Comparison of ENCODE assay signal across 17 cellular contexts in genomic region chr20:19317240-19318069, GRCh38.
DNase-seq lines count a peak whose midpoint lies in the region; ATAC-seq and TF ChIP-seq lines count a peak whose summit lies in the region.
"Had no signal": no experiment of that assay in that cellular context is flagged by ENCODE, and none has a peak within 500 bp of the region (broad histone marks: within the 10 kb centered on the region; RNA-seq: fewer than 3 reads in every experiment).

No MANE protein-coding gene starts in this region.

- H2BK5ac ChIP-seq in mesendoderm (ENCODE audit: low read length): no peak overlapping the region

- in situ Hi-C loops in GM13976 (cut with MboI; ENCODE audit: low sequenced_read_pairs, unreplicated experiment): no loop called here

- no peak overlapping the region for H2AK5ac ChIP-seq in mesendoderm (ENCODE audit: low read length)

- no peaks in the 10 kb centered on the region for H3K79me1 ChIP-seq in mesendoderm (ENCODE audit: low read length)

- intact Hi-C loops in lower lobe of right lung (cut with DNase I): no loop called here

- peak; percentile 65 for ATAC-seq in GM19395 (IDR thresholded peaks at IDR 0.05; ENCODE audit: unreplicated experiment)
- ATAC-seq in lower lobe of right lung: no peak
- ATAC-seq: body of pancreas had no signal

- DNase-seq in GM13976 (ENCODE audit: low spot score) (peak; percentile 33), RPMI7951 (ENCODE audit: low read depth) (peak; percentile 75), mesendoderm (peak; percentile 19), suprapubic skin (ENCODE audit: low spot score in 2 of 2) (no peak), NCI-H2227 treated with DMSO at 0.1 percent for 48 hours (lab: John Stamatoyannopoulos, UW) (no peak), T-helper 9 cell (no peak), lower lobe of right lung (no peak)
- DNase-seq: body of pancreas; dermis blood vessel endothelial cell; DMS79 treated with DMSO at 0.1 percent for 48 hours; left cardiac atrium; NCI-H2081 treated with DMSO at 0.1 percent for 48 hours; SJCRH30; stimulated activated CD4-positive, alpha-beta T cell treated with anti-CD3 and anti-CD28 coated beads, Interleukin-15, amount 100 ng/mL, for 24 hours had no signal

- no peak for TF ChIP-seq CTCF in GM13976 (IDR thresholded peaks at IDR 0.05; ENCODE audit: borderline replicate concordance, control extremely low read depth, extremely low read depth, insufficient read depth, missing control alignments)
- TF ChIP-seq CTCF in suprapubic skin (IDR thresholded peaks at IDR 0.05): no peak
- no peak for TF ChIP-seq CTCF in lower lobe of right lung (IDR thresholded peaks at IDR 0.05)

- no peak overlapping the region for H4K5ac ChIP-seq in mesendoderm (ENCODE audit: low read length)

- no peaks in the 10 kb centered on the region for H3K4me1 ChIP-seq in mesendoderm (ENCODE audit: control insufficient read depth, low read depth, low read length)
- peaks cover 15% of the 10 kb centered on the region for H3K4me1 ChIP-seq in suprapubic skin
- no peaks in the 10 kb centered on the region for H3K4me1 ChIP-seq in lower lobe of right lung
- H3K4me1 ChIP-seq: body of pancreas, prostate gland, SJCRH30 had no signal

- no peak overlapping the region for H3K23ac ChIP-seq in mesendoderm (ENCODE audit: low read length)

- H3K27me3 ChIP-seq in mesendoderm (ENCODE audit: insufficient read depth, low read length, poor library complexity): peaks cover 2% of the 10 kb centered on the region
- peaks cover 2% of the 10 kb centered on the region for H3K27me3 ChIP-seq in suprapubic skin
- H3K27me3 ChIP-seq in lower lobe of right lung (ENCODE audit: low read depth): no peaks in the 10 kb centered on the region
- H3K27me3 ChIP-seq: body of pancreas, hepatocyte, SJCRH30 had no signal

- H2BK120ac ChIP-seq in mesendoderm (ENCODE audit: low read depth, low read length): no peak overlapping the region

- H3K4ac ChIP-seq in mesendoderm (ENCODE audit: low read depth, low read length): no peak overlapping the region

- no peak for TF ChIP-seq EP300 in suprapubic skin (IDR thresholded peaks at IDR 0.05)

- H3K9ac ChIP-seq in mesendoderm (ENCODE audit: low read length): no peak overlapping the region

- H3K27ac ChIP-seq in mesendoderm (ENCODE audit: low read depth, low read length) (no peak overlapping the region), suprapubic skin (no peak overlapping the region), lower lobe of right lung (no peak overlapping the region)
- H3K27ac ChIP-seq: body of pancreas, hepatocyte, prostate gland, SJCRH30 had no signal

- no CpG with 5 or more reads among the region's 5 CpGs for WGBS in mesendoderm (ENCODE audit: extremely low coverage, insufficient coverage, low lambda C conversion rate)
- 50% methylated on average over 5 of the region's 5 CpGs for WGBS in suprapubic skin

- H3K36me3 ChIP-seq in mesendoderm (ENCODE audit: control insufficient read depth, insufficient read depth, low read length): no peaks in the 10 kb centered on the region
- no peaks in the 10 kb centered on the region for H3K36me3 ChIP-seq in suprapubic skin
- H3K36me3 ChIP-seq in lower lobe of right lung: no peaks in the 10 kb centered on the region
- H3K36me3 ChIP-seq: prostate gland, SJCRH30 had no signal

- TF ChIP-seq POLR2A in suprapubic skin (IDR thresholded peaks at IDR 0.05): no peak

- no peaks in the 10 kb centered on the region for H3K79me2 ChIP-seq in mesendoderm (ENCODE audit: control insufficient read depth, insufficient read depth, low read length)
- H3K79me2 ChIP-seq: hepatocyte had no signal

- H3K56ac ChIP-seq in mesendoderm (ENCODE audit: low read length): no peak overlapping the region

- H3K9me3 ChIP-seq in suprapubic skin (no peaks in the 10 kb centered on the region), lower lobe of right lung (no peaks in the 10 kb centered on the region)
- H3K9me3 ChIP-seq: body of pancreas, prostate gland, SJCRH30 had no signal

- H2BK15ac ChIP-seq in mesendoderm (replicated peaks; ENCODE audit: low read depth): no peak overlapping the region

- no peak overlapping the region for H4K8ac ChIP-seq in mesendoderm (ENCODE audit: low read depth, low read length)

- no peak overlapping the region for H3K4me2 ChIP-seq in mesendoderm (ENCODE audit: low read length)
- H3K4me2 ChIP-seq: hepatocyte had no signal

- H3K18ac ChIP-seq in mesendoderm (ENCODE audit: low read length): no peak overlapping the region

- H3K4me3 ChIP-seq in mesendoderm (ENCODE audit: low read length): no peak overlapping the region
- H3K4me3 ChIP-seq in suprapubic skin: no peak overlapping the region
- H3K4me3 ChIP-seq in lower lobe of right lung: no peak overlapping the region
- H3K4me3 ChIP-seq: body of pancreas, hepatocyte, prostate gland, SJCRH30 had no signal

Comparison
In these comparisons a context has a peak if more than half of its experiments do, and no peak if none do; other contexts are left out.
1. DNase-seq: peak in GM13976 (single experiment), RPMI7951 (single experiment) and mesendoderm (single experiment); none in suprapubic skin (0 of 2), NCI-H2227 treated with DMSO at 0.1 percent for 48 hours (single experiment), T-helper 9 cell (single experiment) and lower lobe of right lung (single experiment).